10 cellular contexts compared by ENCODE assay signal in genomic region chr11:33375236-33375635, GRCh38. TPM values are rescaled to one million over a fixed set of nuclear protein-coding genes. Genes with fewer than 3 reads are reported as not detected.
DNase-seq lines count a peak whose midpoint lies in the region; ATAC-seq and TF ChIP-seq lines count a peak whose summit lies in the region.
"Had no signal": no experiment of that assay in that cellular context is flagged by ENCODE, and none has a peak within 500 bp of the region (broad histone marks: within the 10 kb centered on the region; RNA-seq: fewer than 3 reads in every experiment).

No MANE protein-coding gene starts in this region.

- H3K4me1 ChIP-seq in left ventricle myocardium inferior (peaks cover 12% of the 10 kb centered on the region), heart right ventricle (peaks cover 0 to 12% (median 5%) of the 10 kb centered on the region in 9 donors), suprapubic skin (peaks cover 17% of the 10 kb centered on the region), aorta (ENCODE audit: control insufficient read depth in 1 of 2, insufficient read depth in 2 of 2, low read length in 2 of 2) (no peaks in the 10 kb centered on the region), body of pancreas (peaks cover 24% of the 10 kb centered on the region)
- H3K4me1 ChIP-seq: prostate gland had no signal

- H3K27me3 ChIP-seq in left ventricle myocardium inferior (ENCODE audit: low read depth): peaks cover 53% of the 10 kb centered on the region
- peaks cover 0 to 62% (median 33%) of the 10 kb centered on the region in 7 donors for H3K27me3 ChIP-seq in heart right ventricle
- H3K27me3 ChIP-seq in suprapubic skin: peaks cover 41% of the 10 kb centered on the region
- no peaks in the 10 kb centered on the region for H3K27me3 ChIP-seq in aorta (ENCODE audit: control insufficient read depth in 1 of 2, insufficient read depth in 2 of 2, low read length in 1 of 2)
- H3K27me3 ChIP-seq in body of pancreas: peaks cover 0 to 14% of the 10 kb centered on the region in 2 donors

- DNase-seq in left ventricle myocardium inferior: no peak
- no peak for DNase-seq in heart right ventricle
- no peak for DNase-seq in astrocyte of the cerebellum (ENCODE audit: low read depth)
- no peak for DNase-seq in suprapubic skin (ENCODE audit: low spot score in 2 of 2)
- DNase-seq in aorta: no peak
- DNase-seq in body of pancreas: no peak
- DNase-seq: SHP77 treated with DMSO at 0.1 percent for 48 hours had no signal

- intact Hi-C loops in left ventricle myocardium inferior (cut with micrococcal nuclease) (no loop called here), heart right ventricle (cut with DNase I) (loop anchor here in 2 of 10 donors (5.0 kb wide), 2 partner anchors 152 to 452 kb away; no protein-coding TSS in a partner anchor), aorta (cut with DNase I) (no loop called here), body of pancreas (cut with DNase I) (no loop called here)

- in situ Hi-C loops in astrocyte of the cerebellum (cut with HindIII; ENCODE audit: low sequenced_read_pairs): no loop called here

- H3K4me3 ChIP-seq in left ventricle myocardium inferior (peak overlapping the region; percentile 65), heart right ventricle (peak overlapping the region in 5 of 10 donors; percentile 43 to 53 (median 50)), astrocyte of the cerebellum (ENCODE audit: low read depth, low read length) (peak overlapping the region; percentile 62), iPS-18c (ENCODE audit: insufficient read depth, low read depth, low read length) (peak overlapping the region; percentile 53; the same call in 1 of the 2 replicates), suprapubic skin (peak overlapping the region; percentile 67), aorta (ENCODE audit: low read length in 2 of 2) (no peak overlapping the region), body of pancreas (no peak overlapping the region)

- TF ChIP-seq CTCF in left ventricle myocardium inferior (IDR thresholded peaks at IDR 0.05; ENCODE audit: borderline replicate concordance) (no peak), heart right ventricle (IDR thresholded peaks at IDR 0.05) (no peak), astrocyte of the cerebellum (IDR thresholded peaks at IDR 0.05; ENCODE audit: low read depth, low read length, missing control alignments) (no peak), suprapubic skin (IDR thresholded peaks at IDR 0.05) (no peak), body of pancreas (IDR thresholded peaks at IDR 0.05) (no peak)

- TF ChIP-seq EP300 in suprapubic skin (IDR thresholded peaks at IDR 0.05): no peak

- WGBS in heart right ventricle, 2 donors: 83 to 88% methylated on average over 11 of the region's 11 CpGs
- WGBS in suprapubic skin: 86% methylated on average over 11 of the region's 11 CpGs
- WGBS in aorta, 2 donors: 82 to 83% methylated on average over 11 of the region's 11 CpGs
- WGBS in body of pancreas, 2 donors: 79 to 83% methylated on average over 11 of the region's 11 CpGs

- H3K27ac ChIP-seq in left ventricle myocardium inferior (replicated peaks) (no peak overlapping the region), heart right ventricle (no peak overlapping the region), suprapubic skin (no peak overlapping the region), aorta (ENCODE audit: low read depth in 1 of 2, low read length in 2 of 2) (no peak overlapping the region), body of pancreas (no peak overlapping the region)
- H3K27ac ChIP-seq: prostate gland had no signal

- no peak for TF ChIP-seq POLR2A in suprapubic skin (IDR thresholded peaks at IDR 0.05)
- no peak for TF ChIP-seq POLR2A in body of pancreas (IDR thresholded peaks at IDR 0.05)

- no peaks in the 10 kb centered on the region for H3K9me3 ChIP-seq in left ventricle myocardium inferior (replicated peaks)
- no peaks in the 10 kb centered on the region for H3K9me3 ChIP-seq in heart right ventricle
- no peaks in the 10 kb centered on the region for H3K9me3 ChIP-seq in iPS-18c (ENCODE audit: control insufficient read depth, insufficient read depth, low read length)
- H3K9me3 ChIP-seq in suprapubic skin: no peaks in the 10 kb centered on the region
- no peaks in the 10 kb centered on the region for H3K9me3 ChIP-seq in aorta (ENCODE audit: control insufficient read depth, low read length)
- H3K9me3 ChIP-seq in body of pancreas: no peaks in the 10 kb centered on the region
- H3K9me3 ChIP-seq: prostate gland had no signal

- no peak for ATAC-seq in heart right ventricle
- no peak for ATAC-seq in aorta (ENCODE audit: low FRiP score)
- ATAC-seq in HG03521 (IDR thresholded peaks at IDR 0.05; ENCODE audit: unreplicated experiment): no peak
- ATAC-seq in body of pancreas: no peak

- H3K36me3 ChIP-seq in left ventricle myocardium inferior (no peaks in the 10 kb centered on the region), heart right ventricle (no peaks in the 10 kb centered on the region), suprapubic skin (no peaks in the 10 kb centered on the region), aorta (ENCODE audit: control insufficient read depth in 1 of 2, insufficient read depth in 2 of 2, low read length in 1 of 2) (no peaks in the 10 kb centered on the region), body of pancreas (replicated peaks in 1 of 2; ENCODE audit: insufficient read depth in 1 of 2, low read depth in 2 of 2) (no peaks in the 10 kb centered on the region)
- H3K36me3 ChIP-seq: prostate gland had no signal

RNA-seq across cellular contexts. Expression of gene KIAA1549L, which starts 0.7 kb away (rescaled TPM):
- total RNA-seq in left ventricle myocardium inferior (0.14 TPM), heart right ventricle (under 1 TPM; 0.04 to 0.64 (median 0.27) TPM), suprapubic skin (10 to 100 TPM in 1 of 4 donors, 1 to 10 TPM in 3; 1.6 to 10.3 (median 5.5) TPM), aorta (under 1 TPM; 0.16 to 0.27 TPM), body of pancreas (under 1 TPM; 0.33 to 0.52 TPM)
- polyA plus RNA-seq in heart right ventricle (under 1 TPM; 0.03 to 0.07 TPM), aorta (under 1 TPM in 1 of 2 donors, not detected in 1; 0.05 TPM)

Comparison
In these comparisons a context has a peak if more than half of its experiments do, and no peak if none do; other contexts are left out.
1. H3K4me3 ChIP-seq: peak in left ventricle myocardium inferior (single experiment), astrocyte of the cerebellum (single experiment), iPS-18c (single experiment) and suprapubic skin (single experiment); none in aorta (0 of 2) and body of pancreas (0 of 2).